In genomic region chr9:112091805-112092204, GRCh38 we compare ENCODE assay signal across 9 cellular contexts.
DNase-seq lines count a peak whose midpoint lies in the region; ATAC-seq and TF ChIP-seq lines count a peak whose summit lies in the region.
"Had no signal": no experiment of that assay in that cellular context is flagged by ENCODE, and none has a peak within 500 bp of the region (broad histone marks: within the 10 kb centered on the region; RNA-seq: fewer than 3 reads in every experiment).

No MANE protein-coding gene starts in this region.

- no peak overlapping the region for H3K4me3 Mint-ChIP-seq in activated naive CD4-positive, alpha-beta T cell treated with anti-CD3 and anti-CD28 coated beads for 36 hours

- H3K9me3 ChIP-seq in esophagus muscularis mucosa (no peaks in the 10 kb centered on the region), testis (no peaks in the 10 kb centered on the region)

- CTCF ChIA-PET in activated naive CD4-positive, alpha-beta T cell treated with anti-CD3 and anti-CD28 coated beads for 36 hours (lab: Charles Lee): interaction anchor here (1.1 to 1.6 kb wide), 5 partner anchors 10 to 275 kb away, joined by 4 to 6 read pairs (median 5); no protein-coding TSS in a partner anchor

- intact Hi-C loops in activated naive CD4-positive, alpha-beta T cell treated with anti-CD3 and anti-CD28 coated beads for 36 hours (cut with micrococcal nuclease): loop anchor here (1.0 to 10.0 kb wide), 2 partner anchors 269 to 623 kb away; partner anchors contain the start of gene INIP
- intact Hi-C loops in esophagus muscularis mucosa (cut with DNase I) (no loop called here), testis (cut with DNase I; ENCODE audit: low total_unique reads) (loop anchor here (10.0 kb wide), 1 partner anchor 243 kb away; the partner anchor contains the start of gene PTBP3)

- DNase-seq in activated naive CD4-positive, alpha-beta T cell treated with anti-CD3 and anti-CD28 coated beads for 36 hours: peak; percentile 57
- no peak for DNase-seq in activated naive CD4-positive, alpha-beta T cell treated with Interleukin-2 at 50 U/mL for 16 hours
- DNase-seq in NCI-H345 treated with DMSO at 0.1 percent for 48 hours (lab: John Stamatoyannopoulos, UW; ENCODE audit: unreplicated experiment) (peak; percentile 55), esophagus muscularis mucosa (ENCODE audit: extremely low spot score) (peak; percentile 39), testis (peak; percentile 67), Kasumi-1 (lab: John Stamatoyannopoulos, UW) (no peak), GM19240 (ENCODE audit: insufficient read length, low spot score) (no peak)

- 22% methylated on average over 1 of the region's 1 CpG for WGBS in esophagus muscularis mucosa
- WGBS in testis, 2 donors: 46 to 60% methylated on average over 1 of the region's 1 CpG

- H3K27me3 ChIP-seq in esophagus muscularis mucosa (no peaks in the 10 kb centered on the region), testis (no peaks in the 10 kb centered on the region)

- H3K36me3 ChIP-seq in esophagus muscularis mucosa (no peaks in the 10 kb centered on the region), testis (ENCODE audit: low read depth, missing control alignments) (no peaks in the 10 kb centered on the region)

- no peak overlapping the region for H3K4me3 ChIP-seq in esophagus muscularis mucosa
- H3K4me3 ChIP-seq in testis: no peak overlapping the region

- H3K4me1 Mint-ChIP-seq in activated naive CD4-positive, alpha-beta T cell treated with anti-CD3 and anti-CD28 coated beads for 36 hours (ENCODE audit: low read depth): peaks cover 10% of the 10 kb centered on the region

- no peaks in the 10 kb centered on the region for H3K4me1 ChIP-seq in esophagus muscularis mucosa
- H3K4me1 ChIP-seq in testis: no peaks in the 10 kb centered on the region

- ATAC-seq in GM21786 (IDR thresholded peaks at IDR 0.05; ENCODE audit: unreplicated experiment): no peak

- H3K27me3 Mint-ChIP-seq in activated naive CD4-positive, alpha-beta T cell treated with anti-CD3 and anti-CD28 coated beads for 36 hours (ENCODE audit: low read depth): no peaks in the 10 kb centered on the region

- no peaks in the 10 kb centered on the region for H3K9me3 Mint-ChIP-seq in activated naive CD4-positive, alpha-beta T cell treated with anti-CD3 and anti-CD28 coated beads for 36 hours

- TF ChIP-seq POLR2A in esophagus muscularis mucosa (IDR thresholded peaks at IDR 0.05; ENCODE audit: low read depth) (no peak), testis (IDR thresholded peaks at IDR 0.05) (no peak)

- H3K27ac ChIP-seq in esophagus muscularis mucosa (replicated peaks in 1 of 4): no peak overlapping the region
- H3K27ac ChIP-seq in testis: no peak overlapping the region
- H3K27ac ChIP-seq: HL-60 had no signal

- H3K27ac Mint-ChIP-seq in activated naive CD4-positive, alpha-beta T cell treated with anti-CD3 and anti-CD28 coated beads for 36 hours: no peak overlapping the region

- no peaks in the 10 kb centered on the region for H3K36me3 Mint-ChIP-seq in activated naive CD4-positive, alpha-beta T cell treated with anti-CD3 and anti-CD28 coated beads for 36 hours (ENCODE audit: low read depth)

- TF ChIP-seq CTCF in esophagus muscularis mucosa (IDR thresholded peaks at IDR 0.05) (peak in 2 of 3 experiments; percentile 14 to 30), testis (IDR thresholded peaks at IDR 0.05) (peak in 2 of 3 experiments; percentile 3 to 24)

- no peak for TF ChIP-seq EP300 in esophagus muscularis mucosa (IDR thresholded peaks at IDR 0.05)

Comparison
In these comparisons a context has a peak if more than half of its experiments do, and no peak if none do; other contexts are left out.
1. DNase-seq: peak in activated naive CD4-positive, alpha-beta T cell treated with anti-CD3 and anti-CD28 coated beads for 36 hours (single experiment), NCI-H345 treated with DMSO at 0.1 percent for 48 hours (single experiment), esophagus muscularis mucosa (single experiment) and testis (single experiment); none in activated naive CD4-positive, alpha-beta T cell treated with Interleukin-2 at 50 U/mL for 16 hours (single experiment), Kasumi-1 (0 of 2) and GM19240 (single experiment).